ENCODE assay signal across 8 cellular contexts in genomic region chr22:43142881-43143562, GRCh38. TPM values are rescaled to one million over a fixed set of nuclear protein-coding genes. Genes with fewer than 3 reads are reported as not detected.
DNase-seq lines count a peak whose midpoint lies in the region; ATAC-seq and TF ChIP-seq lines count a peak whose summit lies in the region.

Gene MCAT, minus strand, starts transcription at chr22:43143398. Its CDS starts 50 bp downstream, at chr22:43143348.

- CTCF ChIA-PET in activated CD4-positive, alpha-beta T cell treated with anti-CD3 and anti-CD28 coated beads for 36 hours (lab: Charles Lee) = no interaction called here

- POLR2A ChIA-PET in activated CD4-positive, alpha-beta T cell treated with anti-CD3 and anti-CD28 coated beads for 36 hours (lab: Charles Lee) = interaction anchor here (0.6 kb wide), 1 partner anchor 22 kb away, joined by 4 read pairs; no protein-coding TSS in a partner anchor

- ATAC-seq in GM18861 (IDR thresholded peaks at IDR 0.05; ENCODE audit: unreplicated experiment) (peak; percentile 70), HG03103 (IDR thresholded peaks at IDR 0.05; ENCODE audit: low read depth, unreplicated experiment) (peak; percentile 69)
- peak; percentile 93 for ATAC-seq in activated CD4-positive, alpha-beta T cell treated with anti-CD3 and anti-CD28 coated beads for 36 hours

- peaks cover 27% of the 10 kb centered on the region for H3K4me1 Mint-ChIP-seq in activated CD4-positive, alpha-beta T cell treated with anti-CD3 and anti-CD28 coated beads for 36 hours
- H3K4me1 Mint-ChIP-seq in chondrocyte (ENCODE audit: low read depth) = peaks cover 16% of the 10 kb centered on the region

- H3K27ac Mint-ChIP-seq in activated CD4-positive, alpha-beta T cell treated with anti-CD3 and anti-CD28 coated beads for 36 hours = peak within 1 kb of the TSS; percentile 95
- peak within 1 kb of the TSS; percentile 85 for H3K27ac Mint-ChIP-seq in chondrocyte (ENCODE audit: unreplicated experiment)

- H3K36me3 Mint-ChIP-seq in activated CD4-positive, alpha-beta T cell treated with anti-CD3 and anti-CD28 coated beads for 36 hours (ENCODE audit: low read depth) = peaks cover 21% of the 10 kb centered on the region
- H3K36me3 Mint-ChIP-seq in chondrocyte (ENCODE audit: low read depth) = peaks cover 2% of the 10 kb centered on the region

- H3K9me3 Mint-ChIP-seq in activated CD4-positive, alpha-beta T cell treated with anti-CD3 and anti-CD28 coated beads for 36 hours (ENCODE audit: low read depth) = no peaks in the 10 kb centered on the region
- no peaks in the 10 kb centered on the region for H3K9me3 Mint-ChIP-seq in chondrocyte (ENCODE audit: low read depth)

- H3K27me3 Mint-ChIP-seq in activated CD4-positive, alpha-beta T cell treated with anti-CD3 and anti-CD28 coated beads for 36 hours = no peaks in the 10 kb centered on the region
- H3K27me3 Mint-ChIP-seq in chondrocyte (ENCODE audit: low read depth) = no peaks in the 10 kb centered on the region

- TF ChIP-seq CTCF in chondrocyte (IDR thresholded peaks at IDR 0.05) = no peak

- peak within 1 kb of the TSS; percentile 85 for H3K4me3 Mint-ChIP-seq in activated CD4-positive, alpha-beta T cell treated with anti-CD3 and anti-CD28 coated beads for 36 hours
- H3K4me3 Mint-ChIP-seq in chondrocyte (ENCODE audit: unreplicated experiment) = peak within 1 kb of the TSS; percentile 82

- intact Hi-C loops in activated CD4-positive, alpha-beta T cell treated with anti-CD3 and anti-CD28 coated beads for 36 hours (cut with DNase I, micrococcal nuclease) = loop anchor here (1.0 to 2.0 kb wide), 6 partner anchors 8 to 287 kb away; partner anchors contain the start of genes TTLL12 (in 2 of the 2), TSPO (in 1 of the 2) and TTLL1 (in 1 of the 2)

- peak; percentile 69 for DNase-seq in 8988T
- peak; percentile 71 for DNase-seq in NCI-H510A (lab: John Stamatoyannopoulos, UW)
- peak; percentile 88 for DNase-seq in activated CD4-positive, alpha-beta T cell treated with anti-CD3 and anti-CD28 coated beads for 36 hours
- DNase-seq in chondrocyte (ENCODE audit: low spot score) = no peak
- peak; percentile 85 for DNase-seq in kidney tubule cell (ENCODE audit: low spot score)
- peak; percentile 67 to 74 for DNase-seq in stimulated activated CD4-positive, alpha-beta T cell treated with anti-CD3 and anti-CD28 coated beads, Interleukin-15, amount 100 ng/mL, for 48 hours (ENCODE audit: low read depth in 2 of 2)

RNA-seq across cellular contexts. Expression of gene MCAT, which starts in this region (rescaled TPM):
- 10 to 100 TPM; 13.8 to 16.9 TPM for total RNA-seq in activated CD4-positive, alpha-beta T cell treated with anti-CD3 and anti-CD28 coated beads for 36 hours
- total RNA-seq in chondrocyte = 7.4 to 11.1 TPM (median 8.6 TPM) in 3 replicates
